In the genomic region with DNA sequence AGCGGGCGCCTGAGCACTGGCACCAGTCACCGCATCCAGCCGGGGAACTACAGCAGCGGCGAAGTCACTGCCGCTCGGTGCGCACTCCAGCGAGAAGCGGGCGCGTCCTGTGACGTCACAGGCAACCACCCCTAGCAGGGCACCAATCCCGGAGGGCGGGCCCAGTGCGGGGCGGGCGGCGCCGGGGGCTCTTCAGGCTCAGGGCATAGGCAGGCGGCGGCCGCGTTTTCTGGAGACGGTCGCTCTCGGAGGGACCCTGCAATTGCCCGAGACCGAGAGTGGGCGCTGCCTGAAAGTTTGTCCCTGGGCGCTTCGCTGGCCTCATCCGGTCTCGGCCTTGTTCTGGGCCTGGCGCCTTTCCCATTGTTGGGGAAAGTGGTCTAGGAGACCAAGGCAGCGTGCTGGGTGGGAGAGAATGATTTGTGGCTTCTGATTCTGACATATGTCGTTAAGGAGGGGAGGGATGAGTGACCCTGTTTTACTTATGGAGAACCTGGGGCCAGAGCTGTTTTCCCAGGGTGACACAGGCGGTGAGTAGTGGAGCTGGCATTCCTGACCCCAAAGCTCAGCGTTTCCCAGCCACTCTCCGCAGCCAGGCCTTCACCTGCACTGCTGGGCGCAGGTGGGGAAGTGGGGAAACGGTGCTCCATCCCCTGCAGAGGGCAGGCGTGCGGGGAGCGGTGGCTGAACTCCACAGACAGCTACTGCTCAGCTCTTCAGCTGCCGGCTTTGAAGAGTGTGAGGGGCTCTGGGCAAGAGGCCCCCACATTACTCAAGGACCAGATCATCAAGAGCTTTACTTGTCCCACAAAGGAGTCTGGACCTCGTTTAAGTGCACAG, we compare ENCODE assay signal across 8 cellular contexts. TPM values are rescaled to one million over a fixed set of nuclear protein-coding genes. Genes with fewer than 3 reads are reported as not detected.
DNase-seq lines count a peak whose midpoint lies in the region; ATAC-seq and TF ChIP-seq lines count a peak whose summit lies in the region.
"Not testable (repeated sequence)": the region's sequence is repeated elsewhere in the genome, so short reads cannot be mapped to it uniquely, and the experiment has no call there.

A gene with protein sequence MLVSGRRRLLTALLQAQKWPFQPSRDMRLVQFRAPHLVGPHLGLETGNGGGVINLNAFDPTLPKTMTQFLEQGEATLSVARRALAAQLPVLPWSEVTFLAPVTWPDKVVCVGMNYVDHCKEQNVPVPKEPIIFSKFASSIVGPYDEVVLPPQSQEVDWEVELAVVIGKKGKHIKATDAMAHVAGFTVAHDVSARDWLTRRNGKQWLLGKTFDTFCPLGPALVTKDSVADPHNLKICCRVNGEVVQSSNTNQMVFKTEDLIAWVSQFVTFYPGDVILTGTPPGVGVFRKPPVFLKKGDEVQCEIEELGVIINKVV (minus strand): TSS at position 111 of the 840 bp plus-strand sequence. CDS start 3,176 bp downstream, outside the sequence.

- CTCF ChIA-PET in HEK293T (lab: Yijun Ruan, JAX), result interaction anchor here (1.2 kb wide), 1 partner anchor 18 kb away, joined by 3 read pairs; the partner anchor contains the start of gene ANKRD36

- H3K4me3 ChIP-seq in MG63 (0 out of 2 replicates have a peak within 1 kb of the TSS, but pooled peaks have one; percentile 21), neuron (ENCODE audit: low read length) (peak within 1 kb of the TSS; percentile 52)

- H3K27ac ChIP-seq in foreskin keratinocyte, result not testable (repeated sequence)

- ATAC-seq in foreskin keratinocyte, result peak; percentile 79

- DNase-seq in ELR (ENCODE audit: low read depth), result peak; percentile 66
- peak; percentile 26 for DNase-seq in HEK293T (ENCODE audit: extremely low spot score)
- DNase-seq in MG63, result peak; percentile 69
- peak; percentile 1 for DNase-seq in SKM-1 treated with dmso at 0.1 percent for 144 hours (lab: John Stamatoyannopoulos, UW; ENCODE audit: unreplicated experiment)
- DNase-seq in activated gamma-delta T cell treated with anti-CD3 and anti-CD28 coated beads, Interleukin-2, amount 50 U/mL, for 16 hours (ENCODE audit: low read depth), result peak; percentile 66
- peak in 1 of 2 donors; percentile 11 for DNase-seq in foreskin keratinocyte
- DNase-seq in stimulated activated naive CD4-positive, alpha-beta T cell treated with Interleukin-2 at 50 U/mL for 16 hours (lab: John Stamatoyannopoulos, UW), result peak; percentile 79

- POLR2A ChIA-PET in HEK293T (lab: Yijun Ruan, JAX), result interaction anchor here (1.0 kb wide), 1 partner anchor 426 kb away, joined by 3 read pairs; no protein-coding TSS in a partner anchor

- not testable (repeated sequence) for H3K27me3 ChIP-seq in MG63; foreskin keratinocyte; neuron (ENCODE audit: insufficient read depth, low read length)

- H3K4me1 ChIP-seq in foreskin keratinocyte; neuron (ENCODE audit: insufficient read depth, low read length): not testable (repeated sequence)

- not testable (repeated sequence) for H3K36me3 ChIP-seq in MG63; neuron (ENCODE audit: insufficient read depth, low read length)

- TF ChIP-seq CTCF in foreskin keratinocyte (conservative IDR thresholded peaks at IDR 0.05), result not testable (repeated sequence)

- H3K9me3 ChIP-seq in MG63; neuron (ENCODE audit: low read length): not testable (repeated sequence)

- H2AFZ ChIP-seq in neuron (ENCODE audit: low read depth, low read length), result not testable (repeated sequence)

RNA-seq across cellular contexts. Expression of the gene that starts here (rescaled TPM):
- 0.72 and 8.0 TPM in 2 replicates for total RNA-seq in MG63 (2014; rRNA removed; shearing (Covaris generic); ENCODE audit: low replicate concordance)
- 8.4 and 11.0 TPM in 2 replicates for total RNA-seq in foreskin keratinocyte
- polyA plus RNA-seq in foreskin keratinocyte, result 10.3 and 15.0 TPM in 2 replicates
